In genomic region chr6:47405273-47405672, GRCh38 we compare ENCODE assay signal across 24 cellular contexts.
DNase-seq lines count a peak whose midpoint lies in the region; FAIRE-seq and TF ChIP-seq lines count a peak whose summit lies in the region.
"Had no signal": no experiment of that assay in that cellular context is flagged by ENCODE, and none has a peak within 500 bp of the region (broad histone marks: within the 10 kb centered on the region; RNA-seq: fewer than 3 reads in every experiment).

No MANE protein-coding gene starts in this region.

- H3K4me3 ChIP-seq in LNCaP clone FGC (ENCODE audit: low read depth, low read length) (no peak overlapping the region), tibial nerve (no peak overlapping the region)
- H3K4me3 ChIP-seq: adrenal gland, esophagus muscularis mucosa, MG63, sigmoid colon, tibial artery had no signal

- CTCF ChIA-PET in Calu3 (lab: Charles Lee), result interaction anchor here (0.6 kb wide), 1 partner anchor 154 kb away, joined by 3 read pairs; no protein-coding TSS in a partner anchor
- CTCF ChIA-PET in activated naive CD4-positive, alpha-beta T cell treated with anti-CD3 and anti-CD28 coated beads for 36 hours (lab: Charles Lee), result no interaction called here

- TF ChIP-seq CTCF in Calu3 (IDR thresholded peaks at IDR 0.05; ENCODE audit: unreplicated experiment) (no peak), LNCaP clone FGC (IDR thresholded peaks at IDR 0.05; ENCODE audit: control insufficient read depth, extremely low read depth, insufficient read depth) (no peak), nephron (IDR thresholded peaks at IDR 0.05; ENCODE audit: unreplicated experiment in 3 of 3) (no peak), tibial nerve (IDR thresholded peaks at IDR 0.05) (no peak)

- no peaks in the 10 kb centered on the region for H3K36me3 ChIP-seq in tibial nerve
- H3K36me3 ChIP-seq: adrenal gland, esophagus muscularis mucosa, MG63, sigmoid colon, tibial artery had no signal

- no peaks in the 10 kb centered on the region for H3K27me3 ChIP-seq in tibial nerve
- H3K27me3 ChIP-seq: adrenal gland, esophagus muscularis mucosa, MG63, sigmoid colon, tibial artery had no signal

- no peak for TF ChIP-seq POLR2A in tibial nerve (IDR thresholded peaks at IDR 0.05)

- TF ChIP-seq EP300 in tibial nerve (IDR thresholded peaks at IDR 0.05), result no peak

- H3K9me3 ChIP-seq in tibial nerve, result no peaks in the 10 kb centered on the region
- H3K9me3 ChIP-seq: adrenal gland, esophagus muscularis mucosa, MG63, sigmoid colon, tibial artery had no signal

- H3K4me3 Mint-ChIP-seq in Calu3 (ENCODE audit: low read depth, unreplicated experiment) (peak overlapping the region; percentile 39), nephron (peak overlapping the region in 1 of 3 experiments; percentile 4)
- no peak overlapping the region for H3K4me3 Mint-ChIP-seq in activated naive CD4-positive, alpha-beta T cell treated with anti-CD3 and anti-CD28 coated beads for 36 hours
- no peak overlapping the region for H3K4me3 Mint-ChIP-seq in activated T-helper 1 cell treated with anti-CD3 and anti-CD28 coated beads, Interleukin-12 subunit alpha, Interleukin-12 subunit beta, Interleukin-2, Interleukin-4 antibody, amounts not matched to agents 30 ng/mL and 10 ng/mL and 1 ng/mL, durations not matched to agents 14 hours and 24 hours and 36 hours
- H3K4me3 Mint-ChIP-seq: activated CD4-positive, alpha-beta T cell treated with anti-CD3 and anti-CD28 coated beads, Interleukin-2, amount 10 ng/mL, durations not matched to agents 7 days and 5 days; H9 had no signal

- peak; percentile 28 for FAIRE-seq in colon (lab: Jason Lieb, UNC)

- intact Hi-C loops in Calu3 (cut with micrococcal nuclease; ENCODE audit: unreplicated experiment), result loop anchor here (2.0 to 5.0 kb wide), 4 partner anchors 94 to 363 kb away; partner anchors contain the start of gene ADGRF1
- intact Hi-C loops in activated naive CD4-positive, alpha-beta T cell treated with anti-CD3 and anti-CD28 coated beads for 36 hours (cut with micrococcal nuclease), result no loop called here
- intact Hi-C loops in activated T-helper 1 cell treated with anti-CD3 and anti-CD28 coated beads, Interleukin-12 subunit alpha, Interleukin-12 subunit beta, Interleukin-2, Interleukin-4 antibody, amounts not matched to agents 30 ng/mL and 10 ng/mL and 1 ng/mL, durations not matched to agents 14 hours and 24 hours and 36 hours (cut with micrococcal nuclease), result no loop called here

- DNase-seq in Calu3, result peak; percentile 76
- DNase-seq in LNCaP clone FGC (ENCODE audit: low read depth), result peak; percentile 13
- DNase-seq in activated naive CD4-positive, alpha-beta T cell treated with anti-CD3 and anti-CD28 coated beads for 36 hours, result no peak
- no peak for DNase-seq in activated T-helper 1 cell treated with anti-CD3 and anti-CD28 coated beads, Interleukin-12 subunit alpha, Interleukin-12 subunit beta, Interleukin-2, Interleukin-4 antibody, amounts not matched to agents 30 ng/mL and 10 ng/mL and 1 ng/mL, durations not matched to agents 14 hours and 24 hours and 36 hours (ENCODE audit: low spot score)
- DNase-seq in tibial nerve (ENCODE audit: low spot score in 2 of 2), result no peak
- DNase-seq: activated CD4-positive, alpha-beta T cell treated with anti-CD3 and anti-CD28 coated beads, Interleukin-2, amount 10 ng/mL, durations not matched to agents 7 days and 5 days; activated CD8-positive, alpha-beta memory T cell treated with anti-CD3 and anti-CD28 coated beads, Interleukin-2, amount 50 U/mL, for 4 hours; activated effector memory CD4-positive, alpha-beta T cell treated with anti-CD3 and anti-CD28 coated beads, Interleukin-2, amount 50 U/mL, for 16 hours; adrenal gland; central memory CD4-positive, alpha-beta T cell; GF-D8; H9; MG63; naive B cell; NCI-H187; NCI-H446; Right ventricle myocardium superior; sigmoid colon; stimulated activated naive CD4-positive, alpha-beta T cell; T-helper 1 cell; tibial artery had no signal

- BruUV-seq in Calu3 (replicated peaks; lab: Mats Ljungman, UMichigan), result no TSS peak

- H3K4me1 Mint-ChIP-seq in Calu3 (ENCODE audit: low read depth, unreplicated experiment) (peaks cover 50% of the 10 kb centered on the region), nephron (peaks cover 20% of the 10 kb centered on the region)
- H3K4me1 Mint-ChIP-seq in activated naive CD4-positive, alpha-beta T cell treated with anti-CD3 and anti-CD28 coated beads for 36 hours (ENCODE audit: low read depth), result no peaks in the 10 kb centered on the region
- no peaks in the 10 kb centered on the region for H3K4me1 Mint-ChIP-seq in activated T-helper 1 cell treated with anti-CD3 and anti-CD28 coated beads, Interleukin-12 subunit alpha, Interleukin-12 subunit beta, Interleukin-2, Interleukin-4 antibody, amounts not matched to agents 30 ng/mL and 10 ng/mL and 1 ng/mL, durations not matched to agents 14 hours and 24 hours and 36 hours (ENCODE audit: low read depth)
- H3K4me1 Mint-ChIP-seq: activated CD4-positive, alpha-beta T cell treated with anti-CD3 and anti-CD28 coated beads, Interleukin-2, amount 10 ng/mL, durations not matched to agents 7 days and 5 days had no signal

- H3K9me3 Mint-ChIP-seq in Calu3 (ENCODE audit: low read depth, unreplicated experiment) (no peaks in the 10 kb centered on the region), nephron (no peaks in the 10 kb centered on the region)
- no peaks in the 10 kb centered on the region for H3K9me3 Mint-ChIP-seq in activated naive CD4-positive, alpha-beta T cell treated with anti-CD3 and anti-CD28 coated beads for 36 hours
- no peaks in the 10 kb centered on the region for H3K9me3 Mint-ChIP-seq in activated T-helper 1 cell treated with anti-CD3 and anti-CD28 coated beads, Interleukin-12 subunit alpha, Interleukin-12 subunit beta, Interleukin-2, Interleukin-4 antibody, amounts not matched to agents 30 ng/mL and 10 ng/mL and 1 ng/mL, durations not matched to agents 14 hours and 24 hours and 36 hours
- H3K9me3 Mint-ChIP-seq: activated CD4-positive, alpha-beta T cell treated with anti-CD3 and anti-CD28 coated beads, Interleukin-2, amount 10 ng/mL, durations not matched to agents 7 days and 5 days; H9; naive B cell had no signal

- WGBS in tibial nerve, 2 donors, result 67 to 68% methylated on average over 5 of the region's 5 CpGs

- H3K27ac Mint-ChIP-seq in Calu3 (ENCODE audit: unreplicated experiment) (peak overlapping the region; percentile 91), nephron (peak overlapping the region; percentile 37 to 62 (median 46))
- no peak overlapping the region for H3K27ac Mint-ChIP-seq in activated naive CD4-positive, alpha-beta T cell treated with anti-CD3 and anti-CD28 coated beads for 36 hours
- H3K27ac Mint-ChIP-seq in activated T-helper 1 cell treated with anti-CD3 and anti-CD28 coated beads, Interleukin-12 subunit alpha, Interleukin-12 subunit beta, Interleukin-2, Interleukin-4 antibody, amounts not matched to agents 30 ng/mL and 10 ng/mL and 1 ng/mL, durations not matched to agents 14 hours and 24 hours and 36 hours, result no peak overlapping the region
- H3K27ac Mint-ChIP-seq: activated CD4-positive, alpha-beta T cell treated with anti-CD3 and anti-CD28 coated beads, Interleukin-2, amount 10 ng/mL, durations not matched to agents 7 days and 5 days had no signal

- H3K27ac ChIP-seq in tibial nerve, result no peak overlapping the region
- H3K27ac ChIP-seq: adrenal gland, esophagus muscularis mucosa, sigmoid colon, tibial artery had no signal

- H3K4me1 ChIP-seq in tibial nerve, result no peaks in the 10 kb centered on the region
- H3K4me1 ChIP-seq: adrenal gland, esophagus muscularis mucosa, sigmoid colon had no signal

- H3K27me3 Mint-ChIP-seq in Calu3 (ENCODE audit: unreplicated experiment), result no peaks in the 10 kb centered on the region
- peaks cover 3% of the 10 kb centered on the region for H3K27me3 Mint-ChIP-seq in nephron (ENCODE audit: low read depth)
- H3K27me3 Mint-ChIP-seq in activated naive CD4-positive, alpha-beta T cell treated with anti-CD3 and anti-CD28 coated beads for 36 hours (ENCODE audit: low read depth), result peaks cover 2% of the 10 kb centered on the region
- peaks cover 13% of the 10 kb centered on the region for H3K27me3 Mint-ChIP-seq in activated T-helper 1 cell treated with anti-CD3 and anti-CD28 coated beads, Interleukin-12 subunit alpha, Interleukin-12 subunit beta, Interleukin-2, Interleukin-4 antibody, amounts not matched to agents 30 ng/mL and 10 ng/mL and 1 ng/mL, durations not matched to agents 14 hours and 24 hours and 36 hours (ENCODE audit: insufficient read depth)
- H3K27me3 Mint-ChIP-seq: naive B cell had no signal

- H3K36me3 Mint-ChIP-seq in Calu3 (ENCODE audit: insufficient read depth, unreplicated experiment) (peaks cover 13% of the 10 kb centered on the region), nephron (ENCODE audit: low read depth) (no peaks in the 10 kb centered on the region)
- H3K36me3 Mint-ChIP-seq in activated naive CD4-positive, alpha-beta T cell treated with anti-CD3 and anti-CD28 coated beads for 36 hours (ENCODE audit: low read depth), result no peaks in the 10 kb centered on the region
- H3K36me3 Mint-ChIP-seq in activated T-helper 1 cell treated with anti-CD3 and anti-CD28 coated beads, Interleukin-12 subunit alpha, Interleukin-12 subunit beta, Interleukin-2, Interleukin-4 antibody, amounts not matched to agents 30 ng/mL and 10 ng/mL and 1 ng/mL, durations not matched to agents 14 hours and 24 hours and 36 hours (ENCODE audit: low read depth), result no peaks in the 10 kb centered on the region
- H3K36me3 Mint-ChIP-seq: naive B cell had no signal

Comparison
In these comparisons a context has a peak if more than half of its experiments do, and no peak if none do; other contexts are left out.
1. DNase-seq: peak in Calu3 (single experiment) and LNCaP clone FGC (single experiment); none in activated naive CD4-positive, alpha-beta T cell treated with anti-CD3 and anti-CD28 coated beads for 36 hours (single experiment), activated T-helper 1 cell treated with anti-CD3 and anti-CD28 coated beads, Interleukin-12 subunit alpha, Interleukin-12 subunit beta, Interleukin-2, Interleukin-4 antibody, amounts not matched to agents 30 ng/mL and 10 ng/mL and 1 ng/mL, durations not matched to agents 14 hours and 24 hours and 36 hours (single experiment) and tibial nerve (0 of 2).
2. H3K27ac Mint-ChIP-seq: peak in Calu3 (single experiment) and nephron (3 of 3); none in activated naive CD4-positive, alpha-beta T cell treated with anti-CD3 and anti-CD28 coated beads for 36 hours (single experiment) and activated T-helper 1 cell treated with anti-CD3 and anti-CD28 coated beads, Interleukin-12 subunit alpha, Interleukin-12 subunit beta, Interleukin-2, Interleukin-4 antibody, amounts not matched to agents 30 ng/mL and 10 ng/mL and 1 ng/mL, durations not matched to agents 14 hours and 24 hours and 36 hours (single experiment).